Comparison of ENCODE assay signal across 13 cellular contexts in the genomic region with DNA sequence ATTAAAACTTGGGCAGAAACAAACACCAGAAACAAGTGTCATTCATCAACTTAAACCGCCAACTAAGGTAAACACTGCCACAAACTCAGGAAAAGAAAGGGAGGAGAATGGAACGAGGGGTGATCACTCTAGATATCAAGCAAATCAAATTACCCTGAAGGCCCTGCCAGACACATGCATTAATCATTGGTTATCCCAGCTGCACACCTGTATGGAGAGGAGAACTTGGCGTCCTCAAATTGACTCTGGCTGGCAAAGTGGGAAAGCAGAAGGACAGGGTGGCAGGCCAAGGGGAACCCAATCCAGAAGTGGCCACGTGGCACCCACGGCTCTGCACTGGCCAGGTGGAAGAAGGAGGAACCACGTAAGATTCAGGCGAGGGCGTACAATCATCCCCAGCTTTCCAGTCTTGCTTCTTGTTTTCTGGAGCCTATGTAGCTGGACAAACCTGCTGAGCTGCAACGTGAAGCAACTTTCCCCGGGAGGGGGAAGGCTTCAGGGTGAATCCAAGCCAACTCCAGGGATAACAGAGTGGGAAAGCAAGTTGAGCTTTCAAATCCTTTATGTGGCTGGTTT.
DNase-seq lines count a peak whose midpoint lies in the region; ATAC-seq and TF ChIP-seq lines count a peak whose summit lies in the region.
"Had no signal": no experiment of that assay in that cellular context is flagged by ENCODE, and none has a peak within 500 bp of the region (broad histone marks: within the 10 kb centered on the region; RNA-seq: fewer than 3 reads in every experiment).

No MANE protein-coding gene starts in this region.

- no peak for TF ChIP-seq EP300 in upper lobe of left lung (IDR thresholded peaks at IDR 0.05)

- no peak overlapping the region for H3K4me3 Mint-ChIP-seq in glutamatergic neuron (ENCODE audit: unreplicated experiment)
- no peak overlapping the region for H3K4me3 Mint-ChIP-seq in activated CD8-positive, alpha-beta memory T cell treated with anti-CD3 and anti-CD28 coated beads, Interleukin-2, amount 10 ng/mL, durations not matched to agents 7 days and 5 days
- H3K4me3 Mint-ChIP-seq: activated T-helper 17 cell treated with anti-CD3 and anti-CD28 coated beads, Interleukin-2, amount 50 U/mL, for 72 hours; IgD-negative memory B cell had no signal

- H3K27me3 ChIP-seq in left ventricle myocardium inferior (ENCODE audit: low read depth) (no peaks in the 10 kb centered on the region), upper lobe of left lung (no peaks in the 10 kb centered on the region)

- H3K9me3 Mint-ChIP-seq in glutamatergic neuron (ENCODE audit: unreplicated experiment) = peaks cover 1% of the 10 kb centered on the region
- H3K9me3 Mint-ChIP-seq in activated CD8-positive, alpha-beta memory T cell treated with anti-CD3 and anti-CD28 coated beads, Interleukin-2, amount 10 ng/mL, durations not matched to agents 7 days and 5 days (ENCODE audit: low read depth) = peaks cover 2% of the 10 kb centered on the region
- H3K9me3 Mint-ChIP-seq: activated T-helper 17 cell treated with anti-CD3 and anti-CD28 coated beads, Interleukin-2, amount 50 U/mL, for 72 hours; IgD-negative memory B cell had no signal

- no peak overlapping the region for H3K27ac Mint-ChIP-seq in glutamatergic neuron (ENCODE audit: unreplicated experiment)
- no peak overlapping the region for H3K27ac Mint-ChIP-seq in activated CD8-positive, alpha-beta memory T cell treated with anti-CD3 and anti-CD28 coated beads, Interleukin-2, amount 10 ng/mL, durations not matched to agents 7 days and 5 days
- H3K27ac Mint-ChIP-seq: activated T-helper 17 cell treated with anti-CD3 and anti-CD28 coated beads, Interleukin-2, amount 50 U/mL, for 72 hours had no signal

- peaks cover 11% of the 10 kb centered on the region for H3K4me1 ChIP-seq in left ventricle myocardium inferior
- H3K4me1 ChIP-seq in upper lobe of left lung = peaks cover 10 to 17% (median 13%) of the 10 kb centered on the region in 4 donors

- H3K4me1 Mint-ChIP-seq in glutamatergic neuron (ENCODE audit: low read depth, unreplicated experiment) = peaks cover 10% of the 10 kb centered on the region
- no peaks in the 10 kb centered on the region for H3K4me1 Mint-ChIP-seq in activated CD8-positive, alpha-beta memory T cell treated with anti-CD3 and anti-CD28 coated beads, Interleukin-2, amount 10 ng/mL, durations not matched to agents 7 days and 5 days
- H3K4me1 Mint-ChIP-seq: activated T-helper 17 cell treated with anti-CD3 and anti-CD28 coated beads, Interleukin-2, amount 50 U/mL, for 72 hours had no signal

- H3K36me3 ChIP-seq in left ventricle myocardium inferior (no peaks in the 10 kb centered on the region), upper lobe of left lung (no peaks in the 10 kb centered on the region)

- no peaks in the 10 kb centered on the region for H3K36me3 Mint-ChIP-seq in glutamatergic neuron (ENCODE audit: unreplicated experiment)
- no peaks in the 10 kb centered on the region for H3K36me3 Mint-ChIP-seq in activated CD8-positive, alpha-beta memory T cell treated with anti-CD3 and anti-CD28 coated beads, Interleukin-2, amount 10 ng/mL, durations not matched to agents 7 days and 5 days

- WGBS in upper lobe of left lung, 2 donors = 29 to 48% methylated on average over 10 of the region's 10 CpGs

- no peak overlapping the region for H3K4me3 ChIP-seq in left ventricle myocardium inferior
- H3K4me3 ChIP-seq in upper lobe of left lung = no peak overlapping the region

- CTCF ChIA-PET in activated CD8-positive, alpha-beta memory T cell treated with anti-CD3 and anti-CD28 coated beads, Interleukin-2, amount 10 ng/mL, durations not matched to agents 7 days and 5 days (lab: Charles Lee) = no interaction called here

- no peak overlapping the region for H3K27ac ChIP-seq in left ventricle myocardium inferior (replicated peaks)
- H3K27ac ChIP-seq in upper lobe of left lung = peak overlapping the region in 1 of 4 donors; percentile 1

- intact Hi-C loops in Right ventricle myocardium inferior (cut with DNase I) (no loop called here), left ventricle myocardium inferior (cut with micrococcal nuclease) (no loop called here)

- no peak for TF ChIP-seq POLR2A in upper lobe of left lung (IDR thresholded peaks at IDR 0.05)

- no peak for ATAC-seq in Right ventricle myocardium inferior
- ATAC-seq in upper lobe of left lung (ENCODE audit: low FRiP score in 2 of 2) = peak; percentile 48 to 54
- ATAC-seq in activated CD8-positive, alpha-beta memory T cell treated with anti-CD3 and anti-CD28 coated beads, Interleukin-2, amount 10 ng/mL, durations not matched to agents 7 days and 5 days = no peak
- ATAC-seq: activated T-helper 17 cell treated with anti-CD3 and anti-CD28 coated beads, Interleukin-2, amount 50 U/mL, for 72 hours had no signal

- peak; percentile 78 for DNase-seq in Right ventricle myocardium inferior (ENCODE audit: missing footprints)
- DNase-seq in left ventricle myocardium inferior = no peak
- peak; percentile 55 for DNase-seq in OCI-M1 (lab: John Stamatoyannopoulos, UW)
- peak; percentile 80 for DNase-seq in left kidney (ENCODE audit: low read depth, low spot score)
- DNase-seq in upper lobe of left lung = peak in 1 of 2 donors; percentile 76
- DNase-seq in glutamatergic neuron = no peak
- DNase-seq in activated CD8-positive, alpha-beta memory T cell treated with anti-CD3 and anti-CD28 coated beads, Interleukin-2, amount 10 ng/mL, durations not matched to agents 7 days and 5 days = no peak
- DNase-seq in activated CD4-positive, CD25-positive, alpha-beta regulatory T cell treated with anti-CD3 and anti-CD28 coated beads, Interleukin-2, amount 50 U/mL, for 72 hours = no peak
- DNase-seq: activated CD4-positive, alpha-beta T cell treated with anti-CD3 and anti-CD28 coated beads for 4 hours; HCEC 1CT; SHP77 had no signal

- TF ChIP-seq CTCF in left ventricle myocardium inferior (IDR thresholded peaks at IDR 0.05; ENCODE audit: borderline replicate concordance) (no peak), upper lobe of left lung (IDR thresholded peaks at IDR 0.05) (no peak), glutamatergic neuron (IDR thresholded peaks at IDR 0.05; ENCODE audit: partially characterized antibody, unreplicated experiment) (no peak)

- H3K9me3 ChIP-seq in left ventricle myocardium inferior (replicated peaks) = no peaks in the 10 kb centered on the region
- no peaks in the 10 kb centered on the region for H3K9me3 ChIP-seq in upper lobe of left lung

- no peaks in the 10 kb centered on the region for H3K27me3 Mint-ChIP-seq in glutamatergic neuron (ENCODE audit: unreplicated experiment)
- peaks cover 8% of the 10 kb centered on the region for H3K27me3 Mint-ChIP-seq in activated CD8-positive, alpha-beta memory T cell treated with anti-CD3 and anti-CD28 coated beads, Interleukin-2, amount 10 ng/mL, durations not matched to agents 7 days and 5 days

Comparison
In these comparisons a context has a peak if more than half of its experiments do, and no peak if none do; other contexts are left out.
1. DNase-seq: peak in Right ventricle myocardium inferior (single experiment), OCI-M1 (single experiment) and left kidney (single experiment); none in left ventricle myocardium inferior (single experiment), glutamatergic neuron (single experiment), activated CD8-positive, alpha-beta memory T cell treated with anti-CD3 and anti-CD28 coated beads, Interleukin-2, amount 10 ng/mL, durations not matched to agents 7 days and 5 days (single experiment) and activated CD4-positive, CD25-positive, alpha-beta regulatory T cell treated with anti-CD3 and anti-CD28 coated beads, Interleukin-2, amount 50 U/mL, for 72 hours (single experiment).
2. ATAC-seq: peak in upper lobe of left lung (2 of 2); none in Right ventricle myocardium inferior (single experiment) and activated CD8-positive, alpha-beta memory T cell treated with anti-CD3 and anti-CD28 coated beads, Interleukin-2, amount 10 ng/mL, durations not matched to agents 7 days and 5 days (single experiment).